Comparison of ENCODE assay signal across 8 cellular contexts in genomic region chr6:52595000-52595795, GRCh38. TPM values are rescaled to one million over a fixed set of nuclear protein-coding genes. Genes with fewer than 3 reads are reported as not detected.
DNase-seq lines count a peak whose midpoint lies in the region; ATAC-seq and TF ChIP-seq lines count a peak whose summit lies in the region.

No MANE protein-coding gene starts in this region.

- H3K27ac Mint-ChIP-seq in mesothelial cell of epicardium, result peak overlapping the region; percentile 90

- no peak overlapping the region for H3K4me3 ChIP-seq in A673 (ENCODE audit: low read depth, low read length, poor library complexity, severe bottlenecking)
- no peak overlapping the region for H3K4me3 ChIP-seq in colonic mucosa

- DNase-seq in A673 (ENCODE audit: low spot score) (peak; percentile 51), NCI-H510A (lab: John Stamatoyannopoulos, UW) (peak; percentile 34), colonic mucosa (peak; percentile 76), mesothelial cell of epicardium (ENCODE audit: low spot score in 2 of 2, unreplicated experiment in 2 of 2) (no peak), HT-29 (ENCODE audit: low spot score) (no peak)
- DNase-seq in stimulated activated CD4-positive, alpha-beta T cell treated with anti-CD3 and anti-CD28 coated beads, Interleukin-4, amount 100 ng/mL, for 1 hour, result no peak

- no peaks in the 10 kb centered on the region for H3K27me3 Mint-ChIP-seq in mesothelial cell of epicardium (ENCODE audit: low read depth)

- H3K4me1 ChIP-seq in A673 (ENCODE audit: insufficient read depth, low read length, poor library complexity, severe bottlenecking) (peaks cover 22% of the 10 kb centered on the region), colonic mucosa (peaks cover 3% of the 10 kb centered on the region)

- no peaks in the 10 kb centered on the region for H3K36me3 ChIP-seq in A673 (ENCODE audit: insufficient read depth, low read length, poor library complexity, severe bottlenecking)
- no peaks in the 10 kb centered on the region for H3K36me3 ChIP-seq in colonic mucosa

- H3K9ac ChIP-seq in colonic mucosa (ENCODE audit: low read depth in 2 of 2, low read length in 2 of 2), result peak overlapping the region in 1 of 2 donors; percentile 43

- ATAC-seq in GM18511 (IDR thresholded peaks at IDR 0.05; ENCODE audit: unreplicated experiment), result peak; percentile 70
- peak; percentile 80 for ATAC-seq in HG02885 (IDR thresholded peaks at IDR 0.05; ENCODE audit: poor library complexity, unreplicated experiment)

- peaks cover 35% of the 10 kb centered on the region for H3K4me1 Mint-ChIP-seq in mesothelial cell of epicardium

- no peaks in the 10 kb centered on the region for H3K9me3 Mint-ChIP-seq in mesothelial cell of epicardium

- no peaks in the 10 kb centered on the region for H3K27me3 ChIP-seq in A673 (replicated peaks; ENCODE audit: insufficient read depth, low read depth, low read length, poor library complexity)
- H3K27me3 ChIP-seq in colonic mucosa, result no peaks in the 10 kb centered on the region

- POLR2A ChIA-PET in A673 (lab: Charles Lee; ENCODE audit: low non-redundant PET), result interaction anchor here (0.6 kb wide), 1 partner anchor 464 kb away, joined by 3 read pairs; no protein-coding TSS in a partner anchor

- no peak overlapping the region for H3K27ac ChIP-seq in A673 (ENCODE audit: low read depth, low read length, poor library complexity, severe bottlenecking)
- peak overlapping the region; percentile 56 for H3K27ac ChIP-seq in colonic mucosa

- CTCF ChIA-PET in A673 (lab: Charles Lee), result no interaction called here

- no TSS peak for BruUV-seq in A673 (replicated peaks; lab: Mats Ljungman, UMichigan)

- TF ChIP-seq CTCF in A673 (conservative IDR thresholded peaks at IDR 0.05; ENCODE audit: low read depth, low read length) (no peak), colonic mucosa (IDR thresholded peaks at IDR 0.05) (no peak), mesothelial cell of epicardium (IDR thresholded peaks at IDR 0.05; ENCODE audit: unreplicated experiment) (no peak)

- no peaks in the 10 kb centered on the region for H3K36me3 Mint-ChIP-seq in mesothelial cell of epicardium

- H3K9me3 ChIP-seq in A673 (ENCODE audit: low read depth, low read length, poor library complexity, severe bottlenecking) (no peaks in the 10 kb centered on the region), colonic mucosa (no peaks in the 10 kb centered on the region)

- intact Hi-C loops in A673 (cut with micrococcal nuclease; ENCODE audit: unreplicated experiment) (no loop called here), colonic mucosa (cut with DNase I) (loop anchor here (10.0 kb wide), 1 partner anchor 60 kb away; no protein-coding TSS in a partner anchor)

- H3K4me3 Mint-ChIP-seq in mesothelial cell of epicardium, result no peak overlapping the region

RNA-seq across cellular contexts. Expression of gene TRAM2, which starts 18.3 kb away (rescaled TPM):
- total RNA-seq in A673 (2021) (20.9 and 21.9 TPM in 2 replicates), colonic mucosa (10 to 100 TPM; 19.1 to 21.2 TPM), mesothelial cell of epicardium (21.7 to 22.1 TPM (median 21.8 TPM) in 3 replicates)
- total RNA-seq in HT-29 (2014; rRNA removed; shearing (Covaris generic)), result 4.1 and 4.6 TPM in 2 replicates

Comparison
In these comparisons a context has a peak if more than half of its experiments do, and no peak if none do; other contexts are left out.
1. DNase-seq: peak in A673 (single experiment), NCI-H510A (single experiment) and colonic mucosa (single experiment); none in mesothelial cell of epicardium (0 of 2), stimulated activated CD4-positive, alpha-beta T cell treated with anti-CD3 and anti-CD28 coated beads, Interleukin-4, amount 100 ng/mL, for 1 hour (single experiment) and HT-29 (single experiment).